Comparison of ENCODE assay signal across 1 cellular context in genomic region chr18:501406-501714, GRCh38.
TF ChIP-seq lines count a peak whose summit lies in the region.

No MANE protein-coding gene starts in this region.

TF ChIP-seq in WTC11, 78 proteins besides CTCF, POLR2A, EP300 and RAD21 (continued from another document):
- no peak for TF ChIP-seq GTF2I (CRISPR knock-in tag; conservative IDR thresholded peaks at IDR 0.05)
- TF ChIP-seq RELA (CRISPR knock-in tag; IDR thresholded peaks at IDR 0.05; ENCODE audit: borderline replicate concordance) = no peak
- TF ChIP-seq FOXP4 (CRISPR knock-in tag; IDR thresholded peaks at IDR 0.05) = no peak
- TF ChIP-seq NFATC4 (CRISPR knock-in tag; IDR thresholded peaks at IDR 0.05) = no peak
- no peak for TF ChIP-seq ZNF232 (CRISPR knock-in tag; IDR thresholded peaks at IDR 0.05)
- TF ChIP-seq ZBTB21 (CRISPR knock-in tag; IDR thresholded peaks at IDR 0.05; ENCODE audit: borderline replicate concordance) = no peak
- no peak for TF ChIP-seq ATF3 (CRISPR knock-in tag; conservative IDR thresholded peaks at IDR 0.05)
